21 cellular contexts compared by ENCODE assay signal in genomic region chr5:139877129-139877597, GRCh38.
DNase-seq lines count a peak whose midpoint lies in the region; ATAC-seq and TF ChIP-seq lines count a peak whose summit lies in the region.
"Had no signal": no experiment of that assay in that cellular context is flagged by ENCODE, and none has a peak within 500 bp of the region (broad histone marks: within the 10 kb centered on the region; RNA-seq: fewer than 3 reads in every experiment).

No MANE protein-coding gene starts in this region.

- intact Hi-C loops in mammary epithelial cell (cut with micrococcal nuclease): no loop called here
- intact Hi-C loops in left cardiac atrium (cut with DNase I): no loop called here

- no peaks in the 10 kb centered on the region for H3K36me3 ChIP-seq in mammary epithelial cell (ENCODE audit: insufficient read depth, low read length)
- H3K36me3 ChIP-seq: HAP-1, heart left ventricle, MG63, stomach, transverse colon had no signal

- H3K27me3 ChIP-seq in mammary epithelial cell (ENCODE audit: insufficient read depth, low read length): no peaks in the 10 kb centered on the region
- H3K27me3 ChIP-seq: heart left ventricle, MG63, stomach had no signal

- H3K36me3 Mint-ChIP-seq in activated naive CD4-positive, alpha-beta T cell treated with anti-CD3 and anti-CD28 coated beads, Interleukin-2, amount 50 U/mL, for 72 hours: no peaks in the 10 kb centered on the region
- H3K36me3 Mint-ChIP-seq in stimulated activated effector memory CD8-positive, alpha-beta T cell treated with anti-CD3 and anti-CD28 coated beads, Interleukin-12 subunit alpha, Interleukin-12 subunit beta, amount 100 ng/mL, for 72 hours: no peaks in the 10 kb centered on the region
- H3K36me3 Mint-ChIP-seq: activated naive CD4-positive, alpha-beta T cell treated with anti-CD3 and anti-CD28 coated beads, Interleukin-2, amount 50 U/mL, for 24 hours; CD4-positive, CD25-positive, alpha-beta regulatory T cell had no signal

- no peak overlapping the region for H3K9ac ChIP-seq in mammary epithelial cell (ENCODE audit: insufficient read depth, low read length)

- no peaks in the 10 kb centered on the region for H3K79me2 ChIP-seq in mammary epithelial cell (ENCODE audit: insufficient read depth, low read length)

- BruUV-seq in mammary epithelial cell (replicated peaks; lab: Mats Ljungman, UMichigan): no TSS peak

- no peaks in the 10 kb centered on the region for H3K9me3 Mint-ChIP-seq in activated naive CD4-positive, alpha-beta T cell treated with anti-CD3 and anti-CD28 coated beads, Interleukin-2, amount 50 U/mL, for 72 hours
- H3K9me3 Mint-ChIP-seq in stimulated activated effector memory CD8-positive, alpha-beta T cell treated with anti-CD3 and anti-CD28 coated beads, Interleukin-12 subunit alpha, Interleukin-12 subunit beta, amount 100 ng/mL, for 72 hours: no peaks in the 10 kb centered on the region
- H3K9me3 Mint-ChIP-seq: activated naive CD4-positive, alpha-beta T cell treated with anti-CD3 and anti-CD28 coated beads, Interleukin-2, amount 50 U/mL, for 24 hours had no signal

- H3K4me1 ChIP-seq in mammary epithelial cell (ENCODE audit: insufficient read depth, low read length): peaks cover 15% of the 10 kb centered on the region
- H3K4me1 ChIP-seq: HAP-1, transverse colon had no signal

- peak; percentile 35 to 37 for ATAC-seq in activated naive CD4-positive, alpha-beta T cell treated with anti-CD3 and anti-CD28 coated beads, Interleukin-2, amount 50 U/mL, for 72 hours
- peak; percentile 29 for ATAC-seq in stimulated activated effector memory CD8-positive, alpha-beta T cell treated with anti-CD3 and anti-CD28 coated beads, Interleukin-12 subunit alpha, Interleukin-12 subunit beta, amount 100 ng/mL, for 72 hours
- ATAC-seq in HG03354 (IDR thresholded peaks at IDR 0.05; ENCODE audit: poor library complexity, severe bottlenecking, unreplicated experiment) (no peak), left cardiac atrium (no peak)
- ATAC-seq: heart left ventricle had no signal

- no peak overlapping the region for H3K4me3 ChIP-seq in mammary epithelial cell (replicated peaks in 1 of 3; ENCODE audit: insufficient read depth in 1 of 3, low read depth in 2 of 3, low read length in 3 of 3)
- H3K4me3 ChIP-seq: HAP-1, heart left ventricle, lung, MG63, skin epidermis, stomach, transverse colon had no signal

- CTCF ChIA-PET in mammary epithelial cell (lab: Charles Lee; ENCODE audit: low non-redundant PET): no interaction called here

- H2AFZ ChIP-seq in mammary epithelial cell (ENCODE audit: low read depth, low read length): peak overlapping the region; percentile 79

- no peak overlapping the region for H3K27ac Mint-ChIP-seq in activated naive CD4-positive, alpha-beta T cell treated with anti-CD3 and anti-CD28 coated beads, Interleukin-2, amount 50 U/mL, for 72 hours
- H3K27ac Mint-ChIP-seq in stimulated activated effector memory CD8-positive, alpha-beta T cell treated with anti-CD3 and anti-CD28 coated beads, Interleukin-12 subunit alpha, Interleukin-12 subunit beta, amount 100 ng/mL, for 72 hours: no peak overlapping the region
- H3K27ac Mint-ChIP-seq: activated naive CD4-positive, alpha-beta T cell treated with anti-CD3 and anti-CD28 coated beads, Interleukin-2, amount 50 U/mL, for 24 hours; CD4-positive, CD25-positive, alpha-beta regulatory T cell had no signal

- TF ChIP-seq CTCF in mammary epithelial cell (conservative IDR thresholded peaks at IDR 0.05 in 1 of 2, IDR thresholded peaks at IDR 0.05 in 1 of 2; ENCODE audit: extremely low read depth in 1 of 2, insufficient read depth in 1 of 2, low read depth in 1 of 2, low read length in 2 of 2): no peak

- 72% methylated on average over 3 of the region's 6 CpGs for WGBS in mammary epithelial cell (ENCODE audit: low coverage, missing lambda C conversion rate)

- in situ Hi-C loops in mammary epithelial cell (cut with MboI; ENCODE audit: low sequenced_read_pairs in 2 of 2): no loop called here

- no peaks in the 10 kb centered on the region for H3K9me3 ChIP-seq in mammary epithelial cell (replicated peaks; ENCODE audit: insufficient read depth, low read length)
- H3K9me3 ChIP-seq: heart left ventricle, MG63, stomach, transverse colon had no signal

- dilution Hi-C loops in mammary epithelial cell (cut with HindIII; ENCODE audit: low sequenced_read_pairs): no loop called here

- H3K4me1 Mint-ChIP-seq in stimulated activated effector memory CD8-positive, alpha-beta T cell treated with anti-CD3 and anti-CD28 coated beads, Interleukin-12 subunit alpha, Interleukin-12 subunit beta, amount 100 ng/mL, for 72 hours: no peaks in the 10 kb centered on the region
- H3K4me1 Mint-ChIP-seq: CD4-positive, CD25-positive, alpha-beta regulatory T cell had no signal

- DNase-seq in activated naive CD4-positive, alpha-beta T cell treated with anti-CD3 and anti-CD28 coated beads, Interleukin-2, amount 50 U/mL, for 72 hours (ENCODE audit: low spot score in 2 of 2): no peak
- DNase-seq in activated naive CD4-positive, alpha-beta T cell treated with anti-CD3 and anti-CD28 coated beads, Interleukin-2, amount 50 U/mL, for 16 hours: no peak
- DNase-seq in HT-29 (ENCODE audit: low spot score): peak; percentile 23
- peak; percentile 85 for DNase-seq in mammary epithelial cell
- no peak for DNase-seq in stimulated activated effector memory CD8-positive, alpha-beta T cell treated with anti-CD3 and anti-CD28 coated beads, Interleukin-12 subunit alpha, Interleukin-12 subunit beta, amount 100 ng/mL, for 72 hours (ENCODE audit: low spot score in 2 of 2)
- no peak for DNase-seq in RKO (ENCODE audit: low spot score)
- DNase-seq in left cardiac atrium: no peak
- DNase-seq: CD4-positive, CD25-positive, alpha-beta regulatory T cell; DMS153; heart left ventricle; MG63; NCI-H1417 treated with DMSO at 0.1 percent for 48 hours; NCI-H526; SHP77; stomach; transverse colon had no signal

- H3K4me3 Mint-ChIP-seq in stimulated activated effector memory CD8-positive, alpha-beta T cell treated with anti-CD3 and anti-CD28 coated beads, Interleukin-12 subunit alpha, Interleukin-12 subunit beta, amount 100 ng/mL, for 72 hours: no peak overlapping the region
- H3K4me3 Mint-ChIP-seq: activated naive CD4-positive, alpha-beta T cell treated with anti-CD3 and anti-CD28 coated beads, Interleukin-2, amount 50 U/mL, for 24 hours; CD4-positive, CD25-positive, alpha-beta regulatory T cell had no signal

- H4K20me1 ChIP-seq in mammary epithelial cell (ENCODE audit: insufficient read depth, low read length): no peaks in the 10 kb centered on the region

- peak overlapping the region; percentile 72 for H3K27ac ChIP-seq in mammary epithelial cell (ENCODE audit: insufficient read depth, low read depth, low read length)
- H3K27ac ChIP-seq: heart left ventricle, stomach, transverse colon had no signal

- peak overlapping the region; percentile 21 for H3K4me2 ChIP-seq in mammary epithelial cell (ENCODE audit: insufficient read depth, low read depth, low read length)

Comparison
In these comparisons a context has a peak if more than half of its experiments do, and no peak if none do; other contexts are left out.
1. ATAC-seq: peak in activated naive CD4-positive, alpha-beta T cell treated with anti-CD3 and anti-CD28 coated beads, Interleukin-2, amount 50 U/mL, for 72 hours (2 of 2) and stimulated activated effector memory CD8-positive, alpha-beta T cell treated with anti-CD3 and anti-CD28 coated beads, Interleukin-12 subunit alpha, Interleukin-12 subunit beta, amount 100 ng/mL, for 72 hours (single experiment); none in HG03354 (single experiment) and left cardiac atrium (0 of 2).
2. DNase-seq: peak in HT-29 (single experiment) and mammary epithelial cell (single experiment); none in activated naive CD4-positive, alpha-beta T cell treated with anti-CD3 and anti-CD28 coated beads, Interleukin-2, amount 50 U/mL, for 72 hours (0 of 2), activated naive CD4-positive, alpha-beta T cell treated with anti-CD3 and anti-CD28 coated beads, Interleukin-2, amount 50 U/mL, for 16 hours (single experiment), stimulated activated effector memory CD8-positive, alpha-beta T cell treated with anti-CD3 and anti-CD28 coated beads, Interleukin-12 subunit alpha, Interleukin-12 subunit beta, amount 100 ng/mL, for 72 hours (0 of 2), RKO (single experiment) and left cardiac atrium (single experiment).